In the genomic region with DNA sequence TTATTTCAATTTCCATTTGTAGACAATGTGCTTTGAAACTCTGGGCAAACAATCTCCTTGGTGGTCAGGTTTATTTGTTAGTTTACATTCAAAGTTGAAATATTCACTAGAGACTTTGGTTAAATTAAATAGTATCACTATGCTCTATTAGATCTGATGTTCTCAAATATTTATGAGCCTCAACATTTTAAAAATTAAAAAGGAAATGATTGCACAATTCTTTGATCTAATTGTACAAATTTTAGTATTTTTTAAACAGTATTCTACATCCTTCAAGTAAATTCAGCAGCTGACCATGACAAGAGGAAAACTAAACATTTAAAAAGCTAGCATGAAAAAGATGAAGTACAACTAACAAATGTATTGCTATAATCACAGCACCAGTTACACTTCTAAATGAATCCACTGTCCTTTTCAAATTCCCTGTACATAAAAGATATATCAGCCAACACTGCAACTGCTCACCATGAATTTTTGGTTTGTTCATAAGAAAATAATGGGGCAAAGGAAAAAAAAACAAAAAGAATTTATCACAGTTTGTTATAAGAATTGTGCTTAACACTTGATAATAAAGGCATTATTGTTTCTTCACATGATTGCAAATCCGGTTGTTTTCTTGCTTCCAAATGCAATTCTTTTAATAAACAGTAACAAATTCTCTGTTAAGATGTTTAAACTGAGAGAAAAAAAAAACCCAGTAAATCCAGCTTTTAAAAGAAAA, we compare ENCODE assay signal across 18 cellular contexts.
"Had no signal": no experiment of that assay in that cellular context is flagged by ENCODE, and none has a peak within 500 bp of the region (broad histone marks: within the 10 kb centered on the region; RNA-seq: fewer than 3 reads in every experiment).

No MANE protein-coding gene starts in this region.

- DNase-seq: effector CD8-positive, alpha-beta T cell; head of caudate nucleus; hippocampal formation; islet precursor cell; mammary epithelial cell; natural killer cell; sigmoid colon; stimulated activated CD4-positive, alpha-beta T cell treated with anti-CD3 and anti-CD28 coated beads, Interleukin-2, amount 100 ng/mL, for 24 hours; stimulated activated naive CD4-positive, alpha-beta T cell; stomach; thyroid gland had no signal

- ATAC-seq: esophagus mucosa, gastroesophageal sphincter, left lobe of liver, natural killer cell had no signal

- H3K9me3 ChIP-seq: gastroesophageal sphincter, right atrium auricular region, sigmoid colon, stomach, thyroid gland had no signal

- H3K4me3 ChIP-seq: coronary artery, gastroesophageal sphincter, right atrium auricular region, sigmoid colon, skin epidermis, stomach, thyroid gland had no signal

- H3K27ac ChIP-seq: coronary artery, gastroesophageal sphincter, right atrium auricular region, sigmoid colon, skin epidermis, stomach, thyroid gland had no signal

- H3K4me1 ChIP-seq: right atrium auricular region, sigmoid colon, thyroid gland had no signal

- H3K27me3 ChIP-seq: gastroesophageal sphincter, right atrium auricular region, sigmoid colon, stomach, thyroid gland had no signal

- FAIRE-seq: urothelium cell line had no signal
